Comparison of ENCODE assay signal across 8 cellular contexts in the genomic region with DNA sequence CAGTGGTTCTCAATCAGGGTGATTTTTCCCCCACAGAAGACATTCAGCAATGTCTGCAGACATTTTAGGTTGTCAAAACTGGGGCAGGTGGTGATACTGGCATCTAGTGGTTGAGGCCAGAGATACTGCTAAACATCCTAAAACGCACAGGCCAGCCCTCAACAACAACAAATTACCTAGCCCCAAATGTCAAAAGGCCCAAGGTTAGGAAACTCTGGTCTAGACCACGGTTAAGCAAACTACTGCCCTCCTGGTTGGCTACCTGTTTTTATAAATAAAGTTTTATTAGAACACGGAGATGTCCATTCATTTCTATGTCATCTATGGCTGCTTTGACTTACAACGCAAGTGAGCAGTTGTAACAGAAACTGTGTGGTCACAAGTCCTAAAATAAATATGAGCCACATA.
DNase-seq lines count a peak whose midpoint lies in the region; ATAC-seq lines count a peak whose summit lies in the region.

No MANE protein-coding gene starts in this region.

- H2AK5ac ChIP-seq in mesendoderm (ENCODE audit: low read length) = no peak overlapping the region

- H2BK5ac ChIP-seq in mesendoderm (ENCODE audit: low read length) = no peak overlapping the region

- H4K5ac ChIP-seq in mesendoderm (ENCODE audit: low read length) = no peak overlapping the region

- WGBS in mesendoderm (ENCODE audit: extremely low coverage, insufficient coverage, low lambda C conversion rate) = no CpG with 5 or more reads among the region's 4 CpGs

- no peak overlapping the region for H3K4me3 ChIP-seq in mesendoderm (ENCODE audit: low read length)

- no peaks in the 10 kb centered on the region for H3K79me2 ChIP-seq in mesendoderm (ENCODE audit: control insufficient read depth, insufficient read depth, low read length)

- no peak overlapping the region for H3K27ac ChIP-seq in mesendoderm (ENCODE audit: low read depth, low read length)

- H3K27me3 ChIP-seq in mesendoderm (ENCODE audit: insufficient read depth, low read length, poor library complexity) = no peaks in the 10 kb centered on the region

- no peaks in the 10 kb centered on the region for H3K79me1 ChIP-seq in mesendoderm (ENCODE audit: low read length)

- no peak overlapping the region for H3K56ac ChIP-seq in mesendoderm (ENCODE audit: low read length)

- H3K9ac ChIP-seq in mesendoderm (ENCODE audit: low read length) = no peak overlapping the region

- H3K23ac ChIP-seq in mesendoderm (ENCODE audit: low read length) = no peak overlapping the region

- peak; percentile 78 for ATAC-seq in HG02623 (IDR thresholded peaks at IDR 0.05; ENCODE audit: unreplicated experiment)
- ATAC-seq in stimulated activated naive CD8-positive, alpha-beta T cell treated with anti-CD3 and anti-CD28 coated beads, Interleukin-15, Interleukin-2, amounts not matched to agents 100 U/mL and 50 U/mL, for 24 hours = peak; percentile 91

- H3K4me2 ChIP-seq in mesendoderm (ENCODE audit: low read length) = no peak overlapping the region

- H3K36me3 ChIP-seq in mesendoderm (ENCODE audit: control insufficient read depth, insufficient read depth, low read length) = no peaks in the 10 kb centered on the region

- no peak overlapping the region for H2BK15ac ChIP-seq in mesendoderm (replicated peaks; ENCODE audit: low read depth)

- H3K4me1 ChIP-seq in mesendoderm (ENCODE audit: control insufficient read depth, low read depth, low read length) = no peaks in the 10 kb centered on the region

- H3K4ac ChIP-seq in mesendoderm (ENCODE audit: low read depth, low read length) = no peak overlapping the region

- peak; percentile 20 to 56 (median 30) for DNase-seq in NCI-H1417 (lab: John Stamatoyannopoulos, UW)
- no peak for DNase-seq in NCI-H1417 treated with DMSO at 0.1 percent for 48 hours (lab: John Stamatoyannopoulos, UW)
- DNase-seq in NCI-H1694 treated with DMSO at 0.1 percent for 48 hours (lab: John Stamatoyannopoulos, UW) = peak; percentile 79
- peak; percentile 50 for DNase-seq in activated CD4-positive, alpha-beta T cell treated with anti-CD3 and anti-CD28 coated beads for 1 hour
- peak; percentile 18 for DNase-seq in dedifferentiated amniotic fluid mesenchymal stem cell (ENCODE audit: extremely low spot score)
- DNase-seq in mesendoderm = peak; percentile 87
- DNase-seq in stimulated activated naive CD8-positive, alpha-beta T cell treated with anti-CD3 and anti-CD28 coated beads, Interleukin-15, Interleukin-2, amounts not matched to agents 100 U/mL and 50 U/mL, for 24 hours = peak; percentile 52

- no peak overlapping the region for H2BK120ac ChIP-seq in mesendoderm (ENCODE audit: low read depth, low read length)

- no peak overlapping the region for H3K18ac ChIP-seq in mesendoderm (ENCODE audit: low read length)

- H4K8ac ChIP-seq in mesendoderm (ENCODE audit: low read depth, low read length) = no peak overlapping the region
